Comparison of ENCODE assay signal across 16 cellular contexts in genomic region chr12:128068211-128068610, GRCh38.
A peak's percentile ranks its signal among the peaks of the same experiment; 100 is the strongest.
DNase-seq lines count a peak whose midpoint lies in the region; ATAC-seq, FAIRE-seq and TF ChIP-seq lines count a peak whose summit lies in the region.
"Had no signal": no experiment of that assay in that cellular context is flagged by ENCODE, and none has a peak within 500 bp of the region (broad histone marks: within the 10 kb centered on the region; RNA-seq: fewer than 3 reads in every experiment).

No MANE protein-coding gene starts in this region.

- no peaks in the 10 kb centered on the region for H3K36me3 Mint-ChIP-seq in nephron progenitor cell (ENCODE audit: low read depth)
- H3K36me3 Mint-ChIP-seq: CD8-positive, alpha-beta T cell had no signal

- peaks cover 8% of the 10 kb centered on the region for H3K9me3 Mint-ChIP-seq in nephron progenitor cell
- H3K9me3 Mint-ChIP-seq: CD8-positive, alpha-beta T cell had no signal

- DNase-seq in astrocyte of the spinal cord (ENCODE audit: low read depth, low spot score) (peak; percentile 20), H1 (ENCODE audit: low read depth in 1 of 2, low spot score in 2 of 2) (no peak), nephron progenitor cell (no peak), NCI-H345 (lab: John Stamatoyannopoulos, UW) (no peak), NCI-H146 treated with DMSO at 0.1 percent for 48 hours (lab: John Stamatoyannopoulos, UW; ENCODE audit: unreplicated experiment) (no peak)
- DNase-seq: CD8-positive, alpha-beta T cell; DMS 273 treated with DMSO at 0.1 percent for 48 hours; DMS53; DND-41; GDM1 had no signal

- peak overlapping the region; percentile 53; the same call in 1 of the 2 replicates for H2AFZ ChIP-seq in H1 (ENCODE audit: low read length)

- no peak overlapping the region for H4K8ac ChIP-seq in H1 (ENCODE audit: extremely low read depth, insufficient read depth, low read length)

- H3K36me3 ChIP-seq in H1 (ENCODE audit: control insufficient read depth in 2 of 4, insufficient read depth in 4 of 4, low read length in 3 of 4), result no peaks in the 10 kb centered on the region
- H3K36me3 ChIP-seq: BLaER1 treated with 17β-estradiol and CSF1 and Interleukin-3, amounts not matched to agents 10 nM and 100 nM; HAP-1 had no signal

- no peak overlapping the region for H3K14ac ChIP-seq in H1 (ENCODE audit: insufficient read length)

- no peak overlapping the region for H2BK15ac ChIP-seq in H1 (ENCODE audit: low read length)

- no peak overlapping the region for H2BK12ac ChIP-seq in H1 (ENCODE audit: low read depth, low read length)

- no peak overlapping the region for H3K4me3 Mint-ChIP-seq in nephron progenitor cell
- H3K4me3 Mint-ChIP-seq: B cell; CD8-positive, alpha-beta T cell had no signal

- no peaks in the 10 kb centered on the region for H3K79me1 ChIP-seq in H1 (ENCODE audit: low read depth, low read length)

- H3K23ac ChIP-seq in H1 (ENCODE audit: insufficient read length), result no peak overlapping the region

- no peak overlapping the region for H4K91ac ChIP-seq in H1 (replicated peaks; ENCODE audit: insufficient read length, low read length)

- peak overlapping the region; percentile 25 for H3K27ac Mint-ChIP-seq in nephron progenitor cell
- H3K27ac Mint-ChIP-seq: B cell; CD8-positive, alpha-beta T cell had no signal

- H3K27me3 ChIP-seq in H1 (replicated peaks in 1 of 4; ENCODE audit: control insufficient read depth in 3 of 4, extremely low read depth in 1 of 4, insufficient read depth in 3 of 4, low read length in 3 of 4), result no peaks in the 10 kb centered on the region
- H3K27me3 ChIP-seq: BLaER1 treated with 17β-estradiol and CSF1 and Interleukin-3, amounts not matched to agents 10 nM and 100 nM had no signal

- H3K23me2 ChIP-seq in H1 (ENCODE audit: low read depth, low read length), result no peaks in the 10 kb centered on the region

- no peak for TF ChIP-seq EP300 in H1 (IDR thresholded peaks at IDR 0.05; ENCODE audit: borderline replicate concordance in 1 of 2, low read depth in 2 of 2, low read length in 2 of 2)

- no peak overlapping the region for H3K56ac ChIP-seq in H1 (replicated peaks; ENCODE audit: insufficient read length, low read depth, low read length)

- H3K27ac ChIP-seq in H1 (ENCODE audit: low read depth, low read length), result no peak overlapping the region
- H3K27ac ChIP-seq: BLaER1 treated with 17β-estradiol and CSF1 and Interleukin-3, amounts not matched to agents 10 nM and 100 nM had no signal

- no peaks in the 10 kb centered on the region for H3K4me1 ChIP-seq in H1 (replicated peaks in 1 of 4; ENCODE audit: control insufficient read depth in 3 of 4, insufficient read depth in 4 of 4, low read length in 3 of 4)
- H3K4me1 ChIP-seq: BLaER1 treated with 17β-estradiol and CSF1 and Interleukin-3, amounts not matched to agents 10 nM and 100 nM; HAP-1 had no signal

- H2BK20ac ChIP-seq in H1 (ENCODE audit: low read length), result no peak overlapping the region

- peaks cover 10% of the 10 kb centered on the region for H3K4me1 Mint-ChIP-seq in nephron progenitor cell
- H3K4me1 Mint-ChIP-seq: B cell had no signal

- FAIRE-seq in H1 (lab: Jason Lieb, UNC), result no peak
- FAIRE-seq: GM12892, GM18507 had no signal

- POLR2A ChIA-PET in H1 (lab: Charles Lee; ENCODE audit: partially characterized antibody), result no interaction called here

- H2BK5ac ChIP-seq in H1 (ENCODE audit: low read depth, low read length), result no peak overlapping the region

- no peak for TF ChIP-seq POLR2A in H1 (IDR thresholded peaks at IDR 0.05; ENCODE audit: control extremely low read depth in 1 of 2, low read depth in 2 of 2, low read length in 2 of 2)

- no peak overlapping the region for H2BK120ac ChIP-seq in H1 (replicated peaks; ENCODE audit: low read depth, low read length)

- H2AK5ac ChIP-seq in H1 (ENCODE audit: low read depth, low read length), result no peak overlapping the region

- H4K5ac ChIP-seq in H1 (ENCODE audit: insufficient read length, low read depth, low read length), result no peak overlapping the region

- no peaks in the 10 kb centered on the region for H4K20me1 ChIP-seq in H1 (replicated peaks in 1 of 2; ENCODE audit: control insufficient read depth in 1 of 2, insufficient read depth in 2 of 2, low read length in 2 of 2)
- H4K20me1 ChIP-seq: BLaER1 treated with 17β-estradiol and CSF1 and Interleukin-3, amounts not matched to agents 10 nM and 100 nM had no signal

- H3K9ac ChIP-seq in H1 (replicated peaks in 1 of 4; ENCODE audit: extremely low read depth in 1 of 4, low read depth in 3 of 4, low read length in 3 of 4), result no peak overlapping the region
- H3K9ac ChIP-seq: BLaER1 treated with 17β-estradiol and CSF1 and Interleukin-3, amounts not matched to agents 10 nM and 100 nM had no signal

- peaks cover 10% of the 10 kb centered on the region for H3K27me3 Mint-ChIP-seq in nephron progenitor cell (ENCODE audit: low read depth, poor library complexity)
- H3K27me3 Mint-ChIP-seq: B cell had no signal

- WGBS in H1 (ENCODE audit: extremely low coverage in 1 of 2, insufficient coverage in 1 of 2, insufficient read length in 1 of 2, insufficient replicate concordance in 2 of 2, low coverage in 1 of 2, low lambda C conversion rate in 2 of 2, missing lambda C conversion rate in 1 of 2), 2 experiments, result 92% methylated on average over 5 of the region's 5 CpGs; no CpG with 5 or more reads in 1 of the 2 experiments

- H3K4ac ChIP-seq in H1 (replicated peaks; ENCODE audit: insufficient read length, low read depth, low read length), result no peak overlapping the region

- no peak for ATAC-seq in GM21423 (IDR thresholded peaks at IDR 0.05; ENCODE audit: unreplicated experiment)
- ATAC-seq: CD8-positive, alpha-beta T cell had no signal

- H3K79me2 ChIP-seq in H1 (ENCODE audit: control insufficient read depth in 1 of 2, insufficient read depth in 2 of 2, low read length in 2 of 2), result no peaks in the 10 kb centered on the region

- no peak overlapping the region for H3K4me2 ChIP-seq in H1 (ENCODE audit: insufficient read depth in 1 of 2, low read depth in 2 of 2, low read length in 2 of 2)
- H3K4me2 ChIP-seq: BLaER1 treated with 17β-estradiol and CSF1 and Interleukin-3, amounts not matched to agents 10 nM and 100 nM had no signal

- CTCF ChIA-PET in H1 (lab: Charles Lee; ENCODE audit: partially characterized antibody), result interaction anchor here (1.0 to 3.3 kb wide), 12 partner anchors 11 to 355 kb away, joined by 3 to 37 read pairs (median 7); no protein-coding TSS in a partner anchor

- TF ChIP-seq CTCF in astrocyte of the spinal cord (IDR thresholded peaks at IDR 0.05; ENCODE audit: low read depth, low read length), result no peak
- no peak for TF ChIP-seq CTCF in H1 (IDR thresholded peaks at IDR 0.05; ENCODE audit: control extremely low read depth in 1 of 3, insufficient read depth in 1 of 3, low read depth in 1 of 3, low read length in 3 of 3)
- TF ChIP-seq CTCF in nephron progenitor cell (IDR thresholded peaks at IDR 0.05), result no peak

- no peaks in the 10 kb centered on the region for H3K9me3 ChIP-seq in H1 (ENCODE audit: insufficient read depth in 2 of 2, low read depth in 1 of 2, low read length in 1 of 2)
- H3K9me3 ChIP-seq: BLaER1 treated with 17β-estradiol and CSF1 and Interleukin-3, amounts not matched to agents 10 nM and 100 nM; HAP-1 had no signal

- no peak overlapping the region for H3K18ac ChIP-seq in H1 (ENCODE audit: extremely low read depth, low read length)

- H3K4me3 ChIP-seq in astrocyte of the spinal cord (ENCODE audit: low read depth, low read length) (no peak overlapping the region), H1 (ENCODE audit: extremely low read depth in 1 of 4, insufficient read depth in 2 of 4, low read depth in 3 of 4, low read length in 4 of 4) (no peak overlapping the region)
- H3K4me3 ChIP-seq: BLaER1 treated with 17β-estradiol and CSF1 and Interleukin-3, amounts not matched to agents 10 nM and 100 nM; HAP-1 had no signal

- no peak for TF ChIP-seq RAD21 in H1 (IDR thresholded peaks at IDR 0.05 in 1 of 2, conservative IDR thresholded peaks at IDR 0.05 in 1 of 2; ENCODE audit: low read depth in 2 of 2, low read length in 2 of 2)

- in situ Hi-C loops in astrocyte of the spinal cord (cut with HindIII; ENCODE audit: low sequenced_read_pairs), result no loop called here

TF ChIP-seq in H1, 55 proteins besides CTCF, POLR2A, EP300 and RAD21:
- TF ChIP-seq PHF8 (conservative IDR thresholded peaks at IDR 0.05; ENCODE audit: low read depth, low read length), result no peak
- TF ChIP-seq TAF7 (optimal IDR thresholded peaks at IDR 0.05; ENCODE audit: borderline replicate concordance, low read depth, low read length), result no peak
- no peak for TF ChIP-seq CBX5 (IDR thresholded peaks at IDR 0.05; ENCODE audit: low read depth, low read length)
